ENCODE assay signal across 11 cellular contexts in genomic region chr1:66044912-66045311, GRCh38.
"Had no signal": no experiment of that assay in that cellular context is flagged by ENCODE, and none has a peak within 500 bp of the region (broad histone marks: within the 10 kb centered on the region; RNA-seq: fewer than 3 reads in every experiment).

No MANE protein-coding gene starts in this region.

- H2AFZ ChIP-seq: GM23338 had no signal

- ATAC-seq: GM23338, HCT116, K562 had no signal

- H3K4me3 ChIP-seq: GM23338, K562 had no signal

- H3K27ac ChIP-seq: HL-60 had no signal

- H3K4me2 ChIP-seq: GM23338 had no signal

- FAIRE-seq: H1, H54, HTR-8/SVneo, K562 had no signal

- DNase-seq: H9, HFFc6, IMR-90, KG1 had no signal
